In the genomic region with DNA sequence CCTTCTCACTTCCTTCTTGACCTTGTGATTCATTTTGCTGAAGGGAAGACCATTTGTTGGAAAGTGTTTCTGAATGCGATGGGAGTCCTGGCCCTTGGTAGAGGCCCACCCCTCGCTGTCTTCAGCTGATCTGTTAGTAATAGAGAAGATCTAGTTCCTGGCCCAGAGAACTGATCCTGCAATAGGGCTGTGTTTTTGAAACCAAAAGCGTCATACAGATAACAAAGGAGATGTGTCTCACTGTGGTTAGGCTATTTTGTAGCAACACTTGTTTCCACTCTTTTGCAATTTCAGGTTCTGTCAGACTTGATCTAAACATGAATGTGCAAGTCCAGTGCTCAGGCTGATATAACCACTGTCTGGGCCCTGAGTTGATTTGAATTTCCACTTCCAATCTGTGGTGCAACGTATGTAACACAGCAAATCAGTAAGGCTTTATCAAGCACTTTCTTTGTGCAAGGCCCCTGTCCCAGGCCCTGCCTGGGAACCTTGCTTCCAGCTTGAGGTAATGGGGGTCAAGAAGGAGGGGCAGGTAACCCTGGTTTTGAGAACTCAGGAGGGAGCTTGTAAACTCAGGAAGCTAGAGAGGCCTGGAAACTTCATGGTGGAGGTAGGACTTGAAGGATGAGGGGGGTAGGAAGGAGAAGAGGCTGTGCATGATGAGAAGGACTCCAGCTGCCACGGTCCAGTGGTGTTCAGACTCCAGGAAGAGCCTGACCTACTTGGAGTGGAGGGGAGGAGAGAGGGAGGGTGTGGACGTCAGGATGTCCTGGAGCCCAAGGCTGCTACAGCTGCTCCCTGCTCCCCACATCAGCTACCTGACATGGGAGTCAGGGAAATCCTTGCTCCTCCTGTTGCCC, we compare ENCODE assay signal across 10 cellular contexts. TPM values are rescaled to one million over a fixed set of nuclear protein-coding genes. Genes with fewer than 3 reads are reported as not detected.
A peak's percentile ranks its signal among the peaks of the same experiment; 100 is the strongest.
DNase-seq lines count a peak whose midpoint lies in the region; ATAC-seq and TF ChIP-seq lines count a peak whose summit lies in the region.
"Had no signal": no experiment of that assay in that cellular context is flagged by ENCODE, and none has a peak within 500 bp of the region (broad histone marks: within the 10 kb centered on the region; RNA-seq: fewer than 3 reads in every experiment).

No MANE protein-coding gene starts in this region.

- WGBS in adipose tissue, 3 donors = 47 to 83% (median 60%) methylated on average over 6 of the region's 6 CpGs

- no peak for TF ChIP-seq CTCF in nephron progenitor cell (IDR thresholded peaks at IDR 0.05)

- H3K27me3 Mint-ChIP-seq in nephron progenitor cell (ENCODE audit: low read depth, poor library complexity) = peaks cover 4% of the 10 kb centered on the region

- no peak overlapping the region for H3K4me3 ChIP-seq in rectal smooth muscle tissue (ENCODE audit: low read length)
- H3K4me3 ChIP-seq: thoracic aorta had no signal

- H3K27me3 ChIP-seq in rectal smooth muscle tissue (ENCODE audit: control insufficient read depth, insufficient read depth, low read length) = no peaks in the 10 kb centered on the region

- DNase-seq in MV-4-11 (lab: John Stamatoyannopoulos, UW) = peak; percentile 97
- DNase-seq in COLO829 (ENCODE audit: low spot score) = no peak
- DNase-seq in nephron progenitor cell = no peak
- no peak for DNase-seq in NCI-H1105 treated with DMSO at 0.1 percent for 48 hours (lab: John Stamatoyannopoulos, UW)

- H3K9me3 Mint-ChIP-seq in nephron progenitor cell = no peaks in the 10 kb centered on the region

- no peak overlapping the region for H3K9ac ChIP-seq in rectal smooth muscle tissue (ENCODE audit: low read length)

- no peaks in the 10 kb centered on the region for H3K36me3 Mint-ChIP-seq in nephron progenitor cell (ENCODE audit: low read depth)

- H3K4me3 Mint-ChIP-seq in nephron progenitor cell = no peak overlapping the region

- H3K4me1 Mint-ChIP-seq in nephron progenitor cell = peaks cover 16% of the 10 kb centered on the region

- H3K36me3 ChIP-seq in rectal smooth muscle tissue (ENCODE audit: control insufficient read depth, insufficient read depth, low read length) = no peaks in the 10 kb centered on the region
- H3K36me3 ChIP-seq: thoracic aorta had no signal

- H3K4me1 ChIP-seq in rectal smooth muscle tissue (ENCODE audit: control insufficient read depth, insufficient read depth, low read length) = no peaks in the 10 kb centered on the region

- H3K27ac Mint-ChIP-seq in nephron progenitor cell = no peak overlapping the region

- H3K27ac ChIP-seq in adipose tissue (ENCODE audit: low read depth, low read length) = peak overlapping the region; percentile 91
- H3K27ac ChIP-seq in rectal smooth muscle tissue (ENCODE audit: low read depth, low read length) = peak overlapping the region; percentile 24

- ATAC-seq in GM18520 (IDR thresholded peaks at IDR 0.05; ENCODE audit: unreplicated experiment) (peak; percentile 63), HG02571 (IDR thresholded peaks at IDR 0.05; ENCODE audit: unreplicated experiment) (peak; percentile 62)
- ATAC-seq: Panc1 had no signal

RNA-seq across cellular contexts. Expression of a gene that starts 42.2 kb away (rescaled TPM):
- polyA plus RNA-seq in adipose tissue = 100 to 1,000 TPM in 2 of 3 donors, 10 to 100 TPM in 1; 32.0 to 290 (median 181) TPM

RNA-seq across cellular contexts. Expression of a gene that starts 57.1 kb away (rescaled TPM):
- 10 to 100 TPM in 2 of 3 donors, 1 to 10 TPM in 1; 7.0 to 22.3 (median 17.9) TPM for polyA plus RNA-seq in adipose tissue
